ENCODE assay signal across 8 cellular contexts in the genomic region with DNA sequence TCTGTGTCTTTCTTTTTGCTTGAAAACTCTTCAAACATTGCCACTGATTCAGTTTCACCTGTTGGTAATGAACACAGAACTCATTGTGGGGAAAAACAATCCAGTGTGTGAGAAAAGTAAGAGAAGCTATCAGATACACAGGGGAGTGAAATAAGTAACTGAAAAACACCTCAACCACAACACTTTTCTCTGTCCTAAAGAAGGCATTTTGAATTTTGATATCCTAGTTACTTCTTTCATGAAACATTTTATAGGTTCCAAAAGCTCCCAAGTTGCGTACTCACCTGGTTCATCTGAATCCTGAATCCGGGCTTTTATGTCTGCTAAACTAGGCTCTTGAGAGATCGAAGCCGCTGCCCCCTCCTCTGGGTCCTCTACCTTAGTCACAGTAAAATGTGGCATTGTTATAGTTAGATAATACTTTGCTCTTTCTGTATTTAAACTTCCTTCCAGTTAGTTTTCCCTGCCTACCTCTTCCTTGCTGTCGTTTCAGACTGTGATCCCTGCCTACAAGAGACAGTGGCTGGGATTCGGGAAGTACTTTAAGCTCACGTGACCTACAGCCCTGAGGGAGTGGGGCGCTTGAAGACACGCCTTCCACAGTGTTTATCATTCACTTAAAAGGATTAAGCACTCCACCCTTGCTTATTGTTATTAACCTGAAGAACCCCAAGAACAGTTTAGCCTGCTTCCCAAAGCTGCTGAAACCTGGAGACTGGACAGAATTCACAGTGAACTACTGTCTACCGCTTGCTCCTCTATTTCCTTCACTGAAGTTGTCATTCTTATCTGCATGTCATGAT. TPM values are rescaled to one million over a fixed set of nuclear protein-coding genes. Genes with fewer than 3 reads are reported as not detected.
DNase-seq lines count a peak whose midpoint lies in the region; ATAC-seq and TF ChIP-seq lines count a peak whose summit lies in the region.

No MANE protein-coding gene starts in this region.

- no peaks in the 10 kb centered on the region for H3F3A ChIP-seq in neural progenitor cell (ENCODE audit: low read depth)

- H3K27ac Mint-ChIP-seq in activated B cell treated with CpG ODN at 0.5 μM for 24 hours, result peak overlapping the region; percentile 91
- H3K27ac Mint-ChIP-seq in neural progenitor cell, result peak overlapping the region; percentile 16

- H3K9me3 ChIP-seq in neural progenitor cell (ENCODE audit: low read depth), result no peaks in the 10 kb centered on the region

- intact Hi-C loops in activated B cell treated with CpG ODN at 0.5 μM for 24 hours (cut with micrococcal nuclease), result loop anchor here (1.0 to 5.0 kb wide), 3 partner anchors 11 to 36 kb away; partner anchors contain the start of gene SLC12A6

- H3K4me1 Mint-ChIP-seq in activated T-cell treated with anti-CD3 and anti-CD28 coated beads, Interleukin-2, amount 50 U/mL, for 4 hours (ENCODE audit: low read depth), result peaks cover 48% of the 10 kb centered on the region
- H3K4me1 Mint-ChIP-seq in activated B cell treated with CpG ODN at 0.5 μM for 24 hours (peaks cover 74% of the 10 kb centered on the region), neural progenitor cell (peaks cover 9% of the 10 kb centered on the region)

- H2AFZ ChIP-seq in neural progenitor cell (replicated peaks), result peak overlapping the region; percentile 99

- no peaks in the 10 kb centered on the region for H3K27me3 Mint-ChIP-seq in activated T-cell treated with anti-CD3 and anti-CD28 coated beads, Interleukin-2, amount 50 U/mL, for 4 hours (ENCODE audit: low read depth)
- H3K27me3 Mint-ChIP-seq in activated B cell treated with CpG ODN at 0.5 μM for 24 hours, result no peaks in the 10 kb centered on the region
- no peaks in the 10 kb centered on the region for H3K27me3 Mint-ChIP-seq in neural progenitor cell (ENCODE audit: insufficient read depth, low read depth)

- no peak for TF ChIP-seq CTCF in HFF-Myc (IDR thresholded peaks at IDR 0.05; ENCODE audit: low read depth, low read length, missing control alignments)
- no peak for TF ChIP-seq CTCF in activated B cell treated with CpG ODN at 0.5 μM for 24 hours (IDR thresholded peaks at IDR 0.05)
- TF ChIP-seq CTCF in neural progenitor cell (IDR thresholded peaks at IDR 0.05), result no peak

- H3K4me3 ChIP-seq in HFF-Myc (replicated peaks; ENCODE audit: low read depth, low read length) (peak overlapping the region; percentile 45), neural progenitor cell (peak overlapping the region; percentile 55)

- peak; percentile 87 for ATAC-seq in activated T-cell treated with anti-CD3 and anti-CD28 coated beads, Interleukin-2, amount 50 U/mL, for 4 hours
- peak; percentile 83 for ATAC-seq in activated B cell treated with CpG ODN at 0.5 μM for 24 hours (ENCODE audit: low read depth)

- peaks cover 10% of the 10 kb centered on the region for H3K36me3 Mint-ChIP-seq in activated T-cell treated with anti-CD3 and anti-CD28 coated beads, Interleukin-2, amount 50 U/mL, for 4 hours (ENCODE audit: insufficient read depth)
- H3K36me3 Mint-ChIP-seq in activated B cell treated with CpG ODN at 0.5 μM for 24 hours (ENCODE audit: low read depth) (peaks cover 30% of the 10 kb centered on the region), neural progenitor cell (peaks cover 2% of the 10 kb centered on the region)

- peak overlapping the region; percentile 94 for H3K4me3 Mint-ChIP-seq in activated T-cell treated with anti-CD3 and anti-CD28 coated beads, Interleukin-2, amount 50 U/mL, for 4 hours
- H3K4me3 Mint-ChIP-seq in activated B cell treated with CpG ODN at 0.5 μM for 24 hours (peak overlapping the region; percentile 94), neural progenitor cell (peak overlapping the region; percentile 82)

- POLR2A ChIA-PET in activated B cell treated with CpG ODN at 0.5 μM for 24 hours (lab: Charles Lee), result interaction anchor here (0.6 to 3.9 kb wide), 10 partner anchors 10 to 314 kb away, joined by 3 to 31 read pairs (median 6); partner anchors contain the start of genes EMC7, LPCAT4, NOP10 and NUTM1

- H3K27ac ChIP-seq in neural progenitor cell, result no peak overlapping the region

- H3K27me3 ChIP-seq in neural progenitor cell, result no peaks in the 10 kb centered on the region

- H3K36me3 ChIP-seq in neural progenitor cell, result no peaks in the 10 kb centered on the region

- H4K20me1 ChIP-seq in neural progenitor cell (ENCODE audit: low read depth), result no peaks in the 10 kb centered on the region

- H3K79me2 ChIP-seq in neural progenitor cell (ENCODE audit: low read depth), result no peaks in the 10 kb centered on the region

- peak overlapping the region; percentile 88 for H3K4me2 ChIP-seq in neural progenitor cell

- CTCF ChIA-PET in activated B cell treated with CpG ODN at 0.5 μM for 24 hours (lab: Charles Lee), result interaction anchor here (1.1 to 1.9 kb wide), 3 partner anchors 11 to 49 kb away, joined by 3 to 6 read pairs (median 3); partner anchors contain the start of gene LPCAT4

- no peak for DNase-seq in activated T-cell treated with anti-CD3 and anti-CD28 coated beads, Interleukin-2, amount 50 U/mL, for 4 hours
- DNase-seq in activated T-cell treated with anti-CD3 and anti-CD28 coated beads, Interleukin-2, amount 50 U/mL, for 48 hours, result no peak
- no peak for DNase-seq in HFF-Myc (ENCODE audit: extremely low read depth, low read depth)
- peak; percentile 28 for DNase-seq in NCI-H1436 treated with DMSO at 0.1 percent for 48 hours (lab: John Stamatoyannopoulos, UW)
- no peak for DNase-seq in activated B cell treated with CpG ODN at 0.5 μM for 24 hours
- peak; percentile 16 for DNase-seq in germinal center (ENCODE audit: low spot score)
- DNase-seq in neural progenitor cell (ENCODE audit: low spot score), result peak; percentile 60
- no peak for DNase-seq in DMS114 treated with DMSO at 0.1 percent for 48 hours (lab: John Stamatoyannopoulos, UW; ENCODE audit: unreplicated experiment)

- H3K4me1 ChIP-seq in neural progenitor cell, result peaks cover 12% of the 10 kb centered on the region

- H3K9ac ChIP-seq in neural progenitor cell, result peak overlapping the region; percentile 24

- no peaks in the 10 kb centered on the region for H3K9me3 Mint-ChIP-seq in activated T-cell treated with anti-CD3 and anti-CD28 coated beads, Interleukin-2, amount 50 U/mL, for 4 hours
- H3K9me3 Mint-ChIP-seq in activated B cell treated with CpG ODN at 0.5 μM for 24 hours (no peaks in the 10 kb centered on the region), neural progenitor cell (no peaks in the 10 kb centered on the region)

RNA-seq across cellular contexts. Expression of gene SLC12A6, which starts 19.1 kb away (rescaled TPM):
- total RNA-seq in activated T-cell treated with anti-CD3 and anti-CD28 coated beads, Interleukin-2, amount 50 U/mL, for 4 hours, result 10 to 100 TPM; 15.3 to 23.5 (median 22.8) TPM
- total RNA-seq in activated B cell treated with CpG ODN at 0.5 μM for 24 hours, result 61.3 and 74.4 TPM in 2 replicates
- 16.0 and 17.7 TPM in 2 replicates for total RNA-seq in neural progenitor cell (ENCODE audit: low replicate concordance)

RNA-seq across cellular contexts. Expression of gene NOP10, which starts 24.5 kb away (rescaled TPM):
- 100 to 1,000 TPM; 295 to 327 (median 327) TPM for total RNA-seq in activated T-cell treated with anti-CD3 and anti-CD28 coated beads, Interleukin-2, amount 50 U/mL, for 4 hours
- total RNA-seq in activated B cell treated with CpG ODN at 0.5 μM for 24 hours (116 and 130 TPM in 2 replicates), neural progenitor cell (ENCODE audit: low replicate concordance) (123 and 151 TPM in 2 replicates)

RNA-seq across cellular contexts. Expression of gene NUTM1, which starts 24.6 kb away (rescaled TPM):
- total RNA-seq in activated T-cell treated with anti-CD3 and anti-CD28 coated beads, Interleukin-2, amount 50 U/mL, for 4 hours, result not detected
- not detected in 2 replicates for total RNA-seq in activated B cell treated with CpG ODN at 0.5 μM for 24 hours
- total RNA-seq in neural progenitor cell (ENCODE audit: low replicate concordance), result 0.19 TPM in 1 of 2 replicates, not detected in the other

RNA-seq across cellular contexts. Expression of gene LPCAT4, which starts 48.5 kb away (rescaled TPM):
- 10 to 100 TPM; 28.7 to 38.8 (median 31.1) TPM for total RNA-seq in activated T-cell treated with anti-CD3 and anti-CD28 coated beads, Interleukin-2, amount 50 U/mL, for 4 hours
- total RNA-seq in activated B cell treated with CpG ODN at 0.5 μM for 24 hours (23.8 and 28.8 TPM in 2 replicates), neural progenitor cell (ENCODE audit: low replicate concordance) (35.1 and 47.1 TPM in 2 replicates)

Comparison
In these comparisons a context has a peak if more than half of its experiments do, and no peak if none do; other contexts are left out.
1. DNase-seq: peak in NCI-H1436 treated with DMSO at 0.1 percent for 48 hours (single experiment), germinal center (single experiment) and neural progenitor cell (single experiment); none in activated T-cell treated with anti-CD3 and anti-CD28 coated beads, Interleukin-2, amount 50 U/mL, for 4 hours (single experiment), activated T-cell treated with anti-CD3 and anti-CD28 coated beads, Interleukin-2, amount 50 U/mL, for 48 hours (0 of 2), HFF-Myc (single experiment), activated B cell treated with CpG ODN at 0.5 μM for 24 hours (single experiment) and DMS114 treated with DMSO at 0.1 percent for 48 hours (single experiment).
2. Peak in every context shown above with its lines, with median percentiles within 50 percentile points of each other: H3K4me3 Mint-ChIP-seq.